In genomic region chr7:150271898-150272297, GRCh38 we compare ENCODE assay signal across 1 cellular context. TPM values are rescaled to one million over a fixed set of nuclear protein-coding genes. Genes with fewer than 3 reads are reported as not detected.
"Had no signal": no experiment of that assay in that cellular context is flagged by ENCODE, and none has a peak within 500 bp of the region (broad histone marks: within the 10 kb centered on the region; RNA-seq: fewer than 3 reads in every experiment).

No MANE protein-coding gene starts in this region.

RNA-seq across cellular contexts. Expression of gene LRRC61, which starts 51.3 kb away (rescaled TPM):
- total RNA-seq: myocyte had no signal
